In the genomic region with DNA sequence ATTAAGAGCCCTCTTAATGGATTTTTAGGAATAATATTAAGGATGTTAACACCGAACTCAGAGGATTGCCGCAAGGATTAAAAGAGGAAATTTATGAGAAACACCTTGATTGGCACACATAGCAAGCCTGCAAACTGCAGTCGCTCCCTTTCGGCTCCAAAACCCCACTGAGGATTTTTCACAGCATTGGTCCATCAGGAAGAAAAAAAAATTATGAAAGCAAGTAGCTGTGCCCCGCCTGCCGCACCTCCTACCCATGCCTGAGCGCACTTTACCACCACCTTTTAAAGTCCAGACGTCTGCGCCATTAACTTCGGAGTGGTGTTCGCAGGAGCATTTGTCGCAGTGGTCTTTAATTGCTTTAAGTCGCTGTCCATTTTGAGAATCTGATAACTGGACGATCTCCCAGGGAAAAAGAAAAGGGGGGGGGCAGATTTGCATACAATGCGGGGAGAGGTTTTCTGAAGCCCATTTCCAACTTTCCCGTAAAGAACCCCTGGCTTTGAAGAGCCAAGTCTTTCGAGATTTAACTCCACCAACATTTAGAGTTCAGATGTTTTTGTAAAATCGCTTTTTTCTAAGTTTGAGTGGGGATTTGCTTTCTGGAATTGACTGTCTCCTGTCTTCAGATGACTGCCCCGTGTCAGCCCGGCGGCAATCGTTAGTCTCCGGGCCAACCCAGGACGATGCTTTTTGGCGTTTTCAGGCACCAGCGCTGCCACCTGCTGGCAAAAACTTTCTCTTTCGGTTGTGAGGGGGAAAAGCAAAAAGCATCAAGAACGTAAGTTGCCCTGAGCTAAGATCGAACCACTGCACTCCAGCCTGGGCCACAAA, we compare ENCODE assay signal across 1 cellular context.
TF ChIP-seq lines count a peak whose summit lies in the region.

No MANE protein-coding gene starts in this region.

TF ChIP-seq in GM23338, 12 proteins besides CTCF, POLR2A, EP300 and RAD21 (continued from another document):
- TF ChIP-seq, protein P1, sequence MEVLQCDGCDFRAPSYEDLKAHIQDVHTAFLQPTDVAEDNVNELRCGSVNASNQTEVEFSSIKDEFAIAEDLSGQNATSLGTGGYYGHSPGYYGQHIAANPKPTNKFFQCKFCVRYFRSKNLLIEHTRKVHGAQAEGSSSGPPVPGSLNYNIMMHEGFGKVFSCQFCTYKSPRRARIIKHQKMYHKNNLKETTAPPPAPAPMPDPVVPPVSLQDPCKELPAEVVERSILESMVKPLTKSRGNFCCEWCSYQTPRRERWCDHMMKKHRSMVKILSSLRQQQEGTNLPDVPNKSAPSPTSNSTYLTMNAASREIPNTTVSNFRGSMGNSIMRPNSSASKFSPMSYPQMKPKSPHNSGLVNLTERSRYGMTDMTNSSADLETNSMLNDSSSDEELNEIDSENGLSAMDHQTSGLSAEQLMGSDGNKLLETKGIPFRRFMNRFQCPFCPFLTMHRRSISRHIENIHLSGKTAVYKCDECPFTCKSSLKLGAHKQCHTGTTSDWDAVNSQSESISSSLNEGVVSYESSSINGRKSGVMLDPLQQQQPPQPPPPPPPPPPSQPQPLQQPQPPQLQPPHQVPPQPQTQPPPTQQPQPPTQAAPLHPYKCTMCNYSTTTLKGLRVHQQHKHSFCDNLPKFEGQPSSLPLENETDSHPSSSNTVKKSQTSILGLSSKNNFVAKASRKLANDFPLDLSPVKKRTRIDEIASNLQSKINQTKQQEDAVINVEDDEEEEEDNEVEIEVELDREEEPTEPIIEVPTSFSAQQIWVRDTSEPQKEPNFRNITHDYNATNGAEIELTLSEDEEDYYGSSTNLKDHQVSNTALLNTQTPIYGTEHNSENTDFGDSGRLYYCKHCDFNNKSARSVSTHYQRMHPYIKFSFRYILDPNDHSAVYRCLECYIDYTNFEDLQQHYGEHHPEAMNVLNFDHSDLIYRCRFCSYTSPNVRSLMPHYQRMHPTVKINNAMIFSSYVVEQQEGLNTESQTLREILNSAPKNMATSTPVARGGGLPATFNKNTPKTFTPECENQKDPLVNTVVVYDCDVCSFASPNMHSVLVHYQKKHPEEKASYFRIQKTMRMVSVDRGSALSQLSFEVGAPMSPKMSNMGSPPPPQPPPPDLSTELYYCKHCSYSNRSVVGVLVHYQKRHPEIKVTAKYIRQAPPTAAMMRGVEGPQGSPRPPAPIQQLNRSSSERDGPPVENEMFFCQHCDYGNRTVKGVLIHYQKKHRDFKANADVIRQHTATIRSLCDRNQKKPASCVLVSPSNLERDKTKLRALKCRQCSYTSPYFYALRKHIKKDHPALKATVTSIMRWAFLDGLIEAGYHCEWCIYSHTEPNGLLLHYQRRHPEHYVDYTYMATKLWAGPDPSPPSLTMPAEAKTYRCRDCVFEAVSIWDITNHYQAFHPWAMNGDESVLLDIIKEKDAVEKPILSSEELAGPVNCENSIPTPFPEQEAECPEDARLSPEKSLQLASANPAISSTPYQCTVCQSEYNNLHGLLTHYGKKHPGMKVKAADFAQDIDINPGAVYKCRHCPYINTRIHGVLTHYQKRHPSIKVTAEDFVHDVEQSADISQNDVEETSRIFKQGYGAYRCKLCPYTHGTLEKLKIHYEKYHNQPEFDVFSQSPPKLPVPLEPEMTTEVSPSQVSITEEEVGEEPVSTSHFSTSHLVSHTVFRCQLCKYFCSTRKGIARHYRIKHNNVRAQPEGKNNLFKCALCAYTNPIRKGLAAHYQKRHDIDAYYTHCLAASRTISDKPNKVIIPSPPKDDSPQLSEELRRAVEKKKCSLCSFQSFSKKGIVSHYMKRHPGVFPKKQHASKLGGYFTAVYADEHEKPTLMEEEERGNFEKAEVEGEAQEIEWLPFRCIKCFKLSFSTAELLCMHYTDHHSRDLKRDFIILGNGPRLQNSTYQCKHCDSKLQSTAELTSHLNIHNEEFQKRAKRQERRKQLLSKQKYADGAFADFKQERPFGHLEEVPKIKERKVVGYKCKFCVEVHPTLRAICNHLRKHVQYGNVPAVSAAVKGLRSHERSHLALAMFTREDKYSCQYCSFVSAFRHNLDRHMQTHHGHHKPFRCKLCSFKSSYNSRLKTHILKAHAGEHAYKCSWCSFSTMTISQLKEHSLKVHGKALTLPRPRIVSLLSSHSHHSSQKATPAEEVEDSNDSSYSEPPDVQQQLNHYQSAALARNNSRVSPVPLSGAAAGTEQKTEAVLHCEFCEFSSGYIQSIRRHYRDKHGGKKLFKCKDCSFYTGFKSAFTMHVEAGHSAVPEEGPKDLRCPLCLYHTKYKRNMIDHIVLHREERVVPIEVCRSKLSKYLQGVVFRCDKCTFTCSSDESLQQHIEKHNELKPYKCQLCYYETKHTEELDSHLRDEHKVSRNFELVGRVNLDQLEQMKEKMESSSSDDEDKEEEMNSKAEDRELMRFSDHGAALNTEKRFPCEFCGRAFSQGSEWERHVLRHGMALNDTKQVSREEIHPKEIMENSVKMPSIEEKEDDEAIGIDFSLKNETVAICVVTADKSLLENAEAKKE (CRISPR knock-in tag; IDR thresholded peaks at IDR 0.05): no peak
- TF ChIP-seq EZH2 (IDR thresholded peaks at IDR 0.05; ENCODE audit: low read depth, unreplicated experiment): peak; percentile 31
